8 cellular contexts compared by ENCODE assay signal in genomic region chr5:82277987-82278710, GRCh38. TPM values are rescaled to one million over a fixed set of nuclear protein-coding genes. Genes with fewer than 3 reads are reported as not detected.
DNase-seq lines count a peak whose midpoint lies in the region; ATAC-seq and TF ChIP-seq lines count a peak whose summit lies in the region.

RPS23 (minus strand) TSS chr5:82278354; CDS start chr5:82278323, 31 bp downstream.

- H3K27me3 Mint-ChIP-seq in activated CD4-positive, alpha-beta T cell treated with anti-CD3 and anti-CD28 coated beads for 36 hours, result no peaks in the 10 kb centered on the region

- H3K27ac ChIP-seq in cingulate gyrus (ENCODE audit: low read depth, low read length) (peak within 1 kb of the TSS; percentile 99), layer of hippocampus (ENCODE audit: low read depth, low read length) (peak within 1 kb of the TSS; percentile 93)

- TF ChIP-seq POLR2A in GM19099 (IDR thresholded peaks at IDR 0.05; ENCODE audit: extremely low read depth, insufficient read length, low read depth), result peak; percentile 97

- H3K27me3 ChIP-seq in layer of hippocampus (ENCODE audit: control insufficient read depth, insufficient read depth, low read length), result no peaks in the 10 kb centered on the region

- intact Hi-C loops in activated CD4-positive, alpha-beta T cell treated with anti-CD3 and anti-CD28 coated beads for 36 hours (cut with DNase I, micrococcal nuclease), result loop anchor here (1.0 to 10.0 kb wide), 10 partner anchors 79 to 1871 kb away; partner anchors contain the start of genes ATG10 (in 2 of the 2), TMEM167A (in 2 of the 2), XRCC4 (in 2 of the 2) and DHFR (in 1 of the 2)

- DNase-seq in AML-193 (lab: John Stamatoyannopoulos, UW) (peak; percentile 86 to 90), NCI-H510A (lab: John Stamatoyannopoulos, UW) (peak; percentile 78)
- peak; percentile 93 for DNase-seq in activated CD4-positive, alpha-beta T cell treated with anti-CD3 and anti-CD28 coated beads for 36 hours
- DNase-seq in stimulated activated CD4-positive, alpha-beta T cell treated with anti-CD3 and anti-CD28 coated beads, Interleukin-1b, Interleukin-23, amount 100 ng/mL, for 4 hours (ENCODE audit: low read depth in 2 of 2), result peak; percentile 78 to 81

- CTCF ChIA-PET in activated CD4-positive, alpha-beta T cell treated with anti-CD3 and anti-CD28 coated beads for 36 hours (lab: Charles Lee), result interaction anchor here (0.5 to 1.7 kb wide), 3 partner anchors 34 to 177 kb away, joined by 3 to 4 read pairs (median 3); no protein-coding TSS in a partner anchor

- no peaks in the 10 kb centered on the region for H3K9me3 Mint-ChIP-seq in activated CD4-positive, alpha-beta T cell treated with anti-CD3 and anti-CD28 coated beads for 36 hours (ENCODE audit: low read depth)

- ATAC-seq in HG03432 (IDR thresholded peaks at IDR 0.05; ENCODE audit: unreplicated experiment), result peak; percentile 94
- ATAC-seq in activated CD4-positive, alpha-beta T cell treated with anti-CD3 and anti-CD28 coated beads for 36 hours, result peak; percentile 95

- POLR2A ChIA-PET in activated CD4-positive, alpha-beta T cell treated with anti-CD3 and anti-CD28 coated beads for 36 hours (lab: Charles Lee), result interaction anchor here (1.5 kb wide), 1 partner anchor 527 kb away, joined by 8 read pairs; the partner anchor contains the start of gene SSBP2

- H3K27ac Mint-ChIP-seq in activated CD4-positive, alpha-beta T cell treated with anti-CD3 and anti-CD28 coated beads for 36 hours, result peak within 1 kb of the TSS; percentile 99

- H3K36me3 Mint-ChIP-seq in activated CD4-positive, alpha-beta T cell treated with anti-CD3 and anti-CD28 coated beads for 36 hours (ENCODE audit: low read depth), result peaks cover 46% of the 10 kb centered on the region

- H3K4me3 Mint-ChIP-seq in activated CD4-positive, alpha-beta T cell treated with anti-CD3 and anti-CD28 coated beads for 36 hours, result peak within 1 kb of the TSS; percentile 86

- peaks cover 47% of the 10 kb centered on the region for H3K4me1 Mint-ChIP-seq in activated CD4-positive, alpha-beta T cell treated with anti-CD3 and anti-CD28 coated beads for 36 hours

RNA-seq across cellular contexts. Expression of gene RPS23, which starts in this region (rescaled TPM):
- total RNA-seq in activated CD4-positive, alpha-beta T cell treated with anti-CD3 and anti-CD28 coated beads for 36 hours, result 1,000 to 10,000 TPM; 2,831 to 3,226 TPM

Comparison
In these comparisons a context has a peak if more than half of its experiments do, and no peak if none do; other contexts are left out.
1. Peak in every context shown above with its lines: DNase-seq, ATAC-seq and H3K27ac ChIP-seq.